Comparison of ENCODE assay signal across 7 cellular contexts in genomic region chr1:159011026-159011425, GRCh38. TPM values are rescaled to one million over a fixed set of nuclear protein-coding genes. Genes with fewer than 3 reads are reported as not detected.
DNase-seq lines count a peak whose midpoint lies in the region; ATAC-seq and TF ChIP-seq lines count a peak whose summit lies in the region.
"Not testable (repeated sequence)": the region's sequence is repeated elsewhere in the genome, so short reads cannot be mapped to it uniquely, and the experiment has no call there.

No MANE protein-coding gene starts in this region.

- 29 to 58% methylated on average over 8 of the region's 8 CpGs for WGBS in heart right ventricle, 2 donors

- H3K9me3 Mint-ChIP-seq in activated T-helper 17 cell treated with anti-CD3 and anti-CD28 coated beads, Interleukin-2, amount 50 U/mL, for 72 hours; naive thymus-derived CD4-positive, alpha-beta T cell: not testable (repeated sequence)

- H3K9me3 ChIP-seq in SJCRH30 (replicated peaks); heart right ventricle; naive thymus-derived CD4-positive, alpha-beta T cell (ENCODE audit: control insufficient read depth in 2 of 3, low read length in 3 of 3): not testable (repeated sequence)

- POLR2A ChIA-PET in naive thymus-derived CD4-positive, alpha-beta T cell (lab: Charles Lee), result interaction anchor here (1.7 kb wide), 1 partner anchor 13 kb away, joined by 7 read pairs; no protein-coding TSS in a partner anchor

- ATAC-seq in activated T-helper 17 cell treated with anti-CD3 and anti-CD28 coated beads, Interleukin-2, amount 50 U/mL, for 72 hours (replicated peaks); heart right ventricle; naive thymus-derived CD4-positive, alpha-beta T cell: not testable (repeated sequence)

- not testable (repeated sequence) for TF ChIP-seq CTCF in GM12875 (IDR thresholded peaks at IDR 0.05; ENCODE audit: borderline replicate concordance, insufficient read depth, low read depth, low read length); choroid plexus epithelial cell (conservative IDR thresholded peaks at IDR 0.05; ENCODE audit: low read depth, low read length); heart right ventricle (IDR thresholded peaks at IDR 0.05)

- peak overlapping the region; percentile 89 for H3K4me3 Mint-ChIP-seq in activated T-helper 17 cell treated with anti-CD3 and anti-CD28 coated beads, Interleukin-2, amount 50 U/mL, for 72 hours
- peak overlapping the region; percentile 85 to 98 (median 92) for H3K4me3 Mint-ChIP-seq in naive thymus-derived CD4-positive, alpha-beta T cell

- peak in 1 of 2 experiments; percentile 9 for DNase-seq in SJCRH30
- not testable (repeated sequence) for DNase-seq in choroid plexus epithelial cell (ENCODE audit: low read depth); heart right ventricle; naive thymus-derived CD4-positive, alpha-beta T cell
- DNase-seq in stimulated activated CD4-positive, alpha-beta T cell treated with anti-CD3 and anti-CD28 coated beads, Interleukin-2, amount 100 ng/mL, for 24 hours, result peak; percentile 28 to 30

- H3K27ac Mint-ChIP-seq in activated T-helper 17 cell treated with anti-CD3 and anti-CD28 coated beads, Interleukin-2, amount 50 U/mL, for 72 hours, result peak overlapping the region; percentile 99
- H3K27ac Mint-ChIP-seq in naive thymus-derived CD4-positive, alpha-beta T cell, result peak overlapping the region; percentile 92 to 99 (median 96)

- H3K36me3 ChIP-seq in SJCRH30; naive thymus-derived CD4-positive, alpha-beta T cell (ENCODE audit: control insufficient read depth in 2 of 3, insufficient read depth in 3 of 3, low read length in 3 of 3): not testable (repeated sequence)
- peaks cover 0 to 27% (median under 1%) of the 10 kb centered on the region in 9 donors for H3K36me3 ChIP-seq in heart right ventricle

- H3K27ac ChIP-seq in SJCRH30 (peak overlapping the region; percentile 77; the same call in 1 of the 2 replicates), heart right ventricle (peak overlapping the region in 9 of 10 donors; percentile 69 to 96 (median 89))
- peak overlapping the region; percentile 87 for H3K27ac ChIP-seq in naive thymus-derived CD4-positive, alpha-beta T cell (ENCODE audit: low read depth, low read length)

- CTCF ChIA-PET in naive thymus-derived CD4-positive, alpha-beta T cell (lab: Charles Lee), result interaction anchor here (0.7 kb wide), 1 partner anchor 20 kb away, joined by 4 read pairs; no protein-coding TSS in a partner anchor

- intact Hi-C loops in heart right ventricle (cut with DNase I), result loop anchor here in 1 of 10 donors (5.0 kb wide), 1 partner anchor 41 kb away; no protein-coding TSS in a partner anchor
- intact Hi-C loops in naive thymus-derived CD4-positive, alpha-beta T cell (cut with micrococcal nuclease), result loop anchor here (2.0 to 5.0 kb wide), 4 partner anchors 41 to 1251 kb away; partner anchors contain the start of gene DCAF8 (in 1 of the 2)

- H3K4me3 ChIP-seq in GM12875 (ENCODE audit: low read depth, low read length) (peak overlapping the region; percentile 57), SJCRH30 (peak overlapping the region; percentile 65), choroid plexus epithelial cell (ENCODE audit: low read depth, low read length) (peak overlapping the region; percentile 56), heart right ventricle (peak overlapping the region; percentile 39 to 76 (median 59))
- H3K4me3 ChIP-seq in naive thymus-derived CD4-positive, alpha-beta T cell (ENCODE audit: low read length), result peak overlapping the region; percentile 86

- H3K27me3 Mint-ChIP-seq in activated T-helper 17 cell treated with anti-CD3 and anti-CD28 coated beads, Interleukin-2, amount 50 U/mL, for 72 hours; naive thymus-derived CD4-positive, alpha-beta T cell: not testable (repeated sequence)

- H3K36me3 Mint-ChIP-seq in activated T-helper 17 cell treated with anti-CD3 and anti-CD28 coated beads, Interleukin-2, amount 50 U/mL, for 72 hours (ENCODE audit: low read depth), result peaks cover 75% of the 10 kb centered on the region
- peaks cover 6 to 63% (median 19%) of the 10 kb centered on the region in 5 donors for H3K36me3 Mint-ChIP-seq in naive thymus-derived CD4-positive, alpha-beta T cell

- H3K27me3 ChIP-seq in SJCRH30; heart right ventricle; naive thymus-derived CD4-positive, alpha-beta T cell (ENCODE audit: control insufficient read depth in 2 of 2, insufficient read depth in 2 of 2, low read length in 2 of 2): not testable (repeated sequence)

- H3K4me1 ChIP-seq in SJCRH30 (peaks cover 24% of the 10 kb centered on the region), heart right ventricle (peaks cover 0 to 75% (median 39%) of the 10 kb centered on the region in 9 donors)
- peaks cover 38 to 40% of the 10 kb centered on the region in 2 donors for H3K4me1 ChIP-seq in naive thymus-derived CD4-positive, alpha-beta T cell (ENCODE audit: control insufficient read depth in 2 of 2, insufficient read depth in 2 of 2, low read length in 2 of 2)

- peaks cover 33% of the 10 kb centered on the region for H3K4me1 Mint-ChIP-seq in activated T-helper 17 cell treated with anti-CD3 and anti-CD28 coated beads, Interleukin-2, amount 50 U/mL, for 72 hours
- peaks cover 47 to 76% (median 66%) of the 10 kb centered on the region in 7 donors for H3K4me1 Mint-ChIP-seq in naive thymus-derived CD4-positive, alpha-beta T cell

RNA-seq across cellular contexts. Expression of gene IFI16, which starts 1.3 kb away (rescaled TPM):
- 55.5 and 63.8 TPM in 2 replicates for total RNA-seq in SJCRH30 (2014; rRNA removed; shearing (Covaris generic))
- 100 to 1,000 TPM; 187 to 217 TPM for total RNA-seq in activated T-helper 17 cell treated with anti-CD3 and anti-CD28 coated beads, Interleukin-2, amount 50 U/mL, for 72 hours
- 10 to 100 TPM; 16.1 to 73.8 (median 21.4) TPM for total RNA-seq in heart right ventricle
- 10 to 100 TPM; 33.8 to 54.4 TPM for polyA plus RNA-seq in heart right ventricle
- total RNA-seq in naive thymus-derived CD4-positive, alpha-beta T cell, result 100 to 1,000 TPM in 2 of 5 experiments, 10 to 100 TPM in 3; 42.4 to 307 (median 96.0) TPM
- polyA plus RNA-seq in naive thymus-derived CD4-positive, alpha-beta T cell, result 10 to 100 TPM; 46.1 to 48.0 TPM
